In the genomic region with DNA sequence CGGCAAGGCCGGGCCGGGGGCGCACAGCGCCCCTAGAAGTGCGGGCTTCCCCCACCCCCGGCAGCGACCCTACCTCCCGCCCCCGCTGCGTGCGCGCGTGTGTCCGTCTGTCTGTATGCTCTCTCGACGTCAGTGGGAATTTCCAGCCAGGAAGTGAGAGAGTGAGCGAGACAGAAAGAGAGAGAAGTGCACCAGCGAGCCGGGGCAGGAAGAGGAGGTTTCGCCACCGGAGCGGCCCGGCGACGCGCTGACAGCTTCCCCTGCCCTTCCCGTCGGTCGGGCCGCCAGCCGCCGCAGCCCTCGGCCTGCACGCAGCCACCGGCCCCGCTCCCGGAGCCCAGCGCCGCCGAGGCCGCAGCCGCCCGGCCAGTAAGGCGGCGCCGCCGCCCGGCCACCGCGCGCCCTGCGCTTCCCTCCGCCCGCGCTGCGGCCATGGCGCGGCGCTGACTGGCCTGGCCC, we compare ENCODE assay signal across 8 cellular contexts. TPM values are rescaled to one million over a fixed set of nuclear protein-coding genes. Genes with fewer than 3 reads are reported as not detected.
A peak's percentile ranks its signal among the peaks of the same experiment; 100 is the strongest.
DNase-seq lines count a peak whose midpoint lies in the region; ATAC-seq, FAIRE-seq and TF ChIP-seq lines count a peak whose summit lies in the region.

A gene with protein sequence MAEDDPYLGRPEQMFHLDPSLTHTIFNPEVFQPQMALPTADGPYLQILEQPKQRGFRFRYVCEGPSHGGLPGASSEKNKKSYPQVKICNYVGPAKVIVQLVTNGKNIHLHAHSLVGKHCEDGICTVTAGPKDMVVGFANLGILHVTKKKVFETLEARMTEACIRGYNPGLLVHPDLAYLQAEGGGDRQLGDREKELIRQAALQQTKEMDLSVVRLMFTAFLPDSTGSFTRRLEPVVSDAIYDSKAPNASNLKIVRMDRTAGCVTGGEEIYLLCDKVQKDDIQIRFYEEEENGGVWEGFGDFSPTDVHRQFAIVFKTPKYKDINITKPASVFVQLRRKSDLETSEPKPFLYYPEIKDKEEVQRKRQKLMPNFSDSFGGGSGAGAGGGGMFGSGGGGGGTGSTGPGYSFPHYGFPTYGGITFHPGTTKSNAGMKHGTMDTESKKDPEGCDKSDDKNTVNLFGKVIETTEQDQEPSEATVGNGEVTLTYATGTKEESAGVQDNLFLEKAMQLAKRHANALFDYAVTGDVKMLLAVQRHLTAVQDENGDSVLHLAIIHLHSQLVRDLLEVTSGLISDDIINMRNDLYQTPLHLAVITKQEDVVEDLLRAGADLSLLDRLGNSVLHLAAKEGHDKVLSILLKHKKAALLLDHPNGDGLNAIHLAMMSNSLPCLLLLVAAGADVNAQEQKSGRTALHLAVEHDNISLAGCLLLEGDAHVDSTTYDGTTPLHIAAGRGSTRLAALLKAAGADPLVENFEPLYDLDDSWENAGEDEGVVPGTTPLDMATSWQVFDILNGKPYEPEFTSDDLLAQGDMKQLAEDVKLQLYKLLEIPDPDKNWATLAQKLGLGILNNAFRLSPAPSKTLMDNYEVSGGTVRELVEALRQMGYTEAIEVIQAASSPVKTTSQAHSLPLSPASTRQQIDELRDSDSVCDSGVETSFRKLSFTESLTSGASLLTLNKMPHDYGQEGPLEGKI (plus strand): TSS at position 184 of the 459 bp plus-strand sequence. CDS start 24,160 bp downstream, outside the sequence.

- TF ChIP-seq CTCF in glutamatergic neuron (IDR thresholded peaks at IDR 0.05; ENCODE audit: partially characterized antibody, unreplicated experiment): no peak
- TF ChIP-seq CTCF in pancreas (IDR thresholded peaks at IDR 0.05): no peak
- no peak for TF ChIP-seq CTCF in tibial artery (IDR thresholded peaks at IDR 0.05)

- H3K4me3 ChIP-seq in CD4-positive, alpha-beta memory T cell (ENCODE audit: low read length in 2 of 2): peak within 1 kb of the TSS; percentile 88 to 97
- H3K4me3 ChIP-seq in pancreas (peak within 1 kb of the TSS; percentile 77 to 84 (median 80)), tibial artery (peak within 1 kb of the TSS; percentile 89 to 93)

- peaks cover 40% of the 10 kb centered on the region for H3K4me1 ChIP-seq in CD4-positive, alpha-beta memory T cell (ENCODE audit: insufficient read depth, low read length)
- H3K4me1 ChIP-seq in pancreas (peaks cover 10 to 29% (median 27%) of the 10 kb centered on the region in 3 donors), tibial artery (peaks cover 0 to 40% (median 15%) of the 10 kb centered on the region in 4 donors)

- no peaks in the 10 kb centered on the region for H3K27me3 ChIP-seq in CD4-positive, alpha-beta memory T cell (ENCODE audit: insufficient read depth, low read length)
- no peaks in the 10 kb centered on the region for H3K27me3 ChIP-seq in pancreas
- no peaks in the 10 kb centered on the region for H3K27me3 ChIP-seq in tibial artery

- no peak for FAIRE-seq in pancreas (lab: Jason Lieb, UNC)

- POLR2A ChIA-PET in CD4-positive, alpha-beta memory T cell (lab: Charles Lee; ENCODE audit: partially characterized antibody): interaction anchor here (0.7 to 4.5 kb wide), 25 partner anchors 15 to 368 kb away, joined by 3 to 50 read pairs (median 4); a partner anchor contains a TSS

- H3K36me3 Mint-ChIP-seq in CD4-positive, alpha-beta memory T cell: peaks cover 0 to 28% of the 10 kb centered on the region in 2 donors
- H3K36me3 Mint-ChIP-seq in activated naive CD4-positive, alpha-beta T cell treated with anti-CD3 and anti-CD28 coated beads, Interleukin-2, amount 10 ng/mL, durations not matched to agents 7 days and 5 days: peaks cover 26% of the 10 kb centered on the region
- no peaks in the 10 kb centered on the region for H3K36me3 Mint-ChIP-seq in glutamatergic neuron (ENCODE audit: unreplicated experiment)

- peak within 1 kb of the TSS; percentile 97 to 100 (median 98) for H3K27ac Mint-ChIP-seq in CD4-positive, alpha-beta memory T cell
- H3K27ac Mint-ChIP-seq in activated naive CD4-positive, alpha-beta T cell treated with anti-CD3 and anti-CD28 coated beads, Interleukin-2, amount 10 ng/mL, durations not matched to agents 7 days and 5 days: peak within 1 kb of the TSS; percentile 94
- no peak within 1 kb of the TSS for H3K27ac Mint-ChIP-seq in glutamatergic neuron (ENCODE audit: unreplicated experiment)

- 0 to 1% methylated on average over 18 to 60 of the region's 60 CpGs for WGBS in pancreas, 2 donors

- in situ Hi-C loops in SK-MEL-5 (cut with HindIII; ENCODE audit: low pct_unique_long_range_greater_than_20kb, low sequenced_read_pairs): no loop called here

- H3K4me1 Mint-ChIP-seq in CD4-positive, alpha-beta memory T cell: peaks cover 18 to 39% (median 27%) of the 10 kb centered on the region in 4 donors
- H3K4me1 Mint-ChIP-seq in activated naive CD4-positive, alpha-beta T cell treated with anti-CD3 and anti-CD28 coated beads, Interleukin-2, amount 10 ng/mL, durations not matched to agents 7 days and 5 days: peaks cover 27% of the 10 kb centered on the region
- H3K4me1 Mint-ChIP-seq in glutamatergic neuron (ENCODE audit: low read depth, unreplicated experiment): peaks cover 6% of the 10 kb centered on the region

- no peaks in the 10 kb centered on the region for H3K27me3 Mint-ChIP-seq in CD4-positive, alpha-beta memory T cell
- no peaks in the 10 kb centered on the region for H3K27me3 Mint-ChIP-seq in activated naive CD4-positive, alpha-beta T cell treated with anti-CD3 and anti-CD28 coated beads, Interleukin-2, amount 10 ng/mL, durations not matched to agents 7 days and 5 days
- peaks cover 4% of the 10 kb centered on the region for H3K27me3 Mint-ChIP-seq in glutamatergic neuron (ENCODE audit: unreplicated experiment)

- CTCF ChIA-PET in CD4-positive, alpha-beta memory T cell (lab: Charles Lee; ENCODE audit: partially characterized antibody): interaction anchor here (0.9 to 1.9 kb wide), 6 partner anchors 10 to 72 kb away, joined by 3 to 9 read pairs (median 4); no protein-coding TSS in a partner anchor
- CTCF ChIA-PET in activated naive CD4-positive, alpha-beta T cell treated with anti-CD3 and anti-CD28 coated beads, Interleukin-2, amount 10 ng/mL, durations not matched to agents 7 days and 5 days (lab: Charles Lee): interaction anchor here (1.0 to 4.0 kb wide), 4 partner anchors 15 to 78 kb away, joined by 3 to 17 read pairs (median 4); no protein-coding TSS in a partner anchor

- DNase-seq in CD4-positive, alpha-beta memory T cell: peak; percentile 83 to 95 (median 88)
- DNase-seq in SK-MEL-5 (ENCODE audit: low read depth, low spot score): peak; percentile 64
- DNase-seq in activated naive CD4-positive, alpha-beta T cell treated with anti-CD3 and anti-CD28 coated beads, Interleukin-2, amount 10 ng/mL, durations not matched to agents 7 days and 5 days: peak; percentile 86
- no peak for DNase-seq in glutamatergic neuron
- DNase-seq in pancreas: peak in 5 of 6 donors; percentile 63 to 80 (median 74)
- DNase-seq in tibial artery: peak; percentile 79 to 80

- no peaks in the 10 kb centered on the region for H3K36me3 ChIP-seq in CD4-positive, alpha-beta memory T cell (ENCODE audit: insufficient read depth, low read length)
- H3K36me3 ChIP-seq in pancreas (no peaks in the 10 kb centered on the region), tibial artery (no peaks in the 10 kb centered on the region)

- no peaks in the 10 kb centered on the region for H3K9me3 ChIP-seq in CD4-positive, alpha-beta memory T cell (ENCODE audit: control insufficient read depth in 1 of 2, low read length in 2 of 2)
- H3K9me3 ChIP-seq in pancreas (no peaks in the 10 kb centered on the region), tibial artery (no peaks in the 10 kb centered on the region)

- intact Hi-C loops in CD4-positive, alpha-beta memory T cell (cut with micrococcal nuclease): loop anchor here (1.0 to 10.0 kb wide), 7 partner anchors 52 to 508 kb away; a partner anchor contains a TSS
- intact Hi-C loops in pancreas (cut with DNase I) (no loop called here), tibial artery (cut with DNase I; ENCODE audit: low total_unique reads) (no loop called here)

- peak; percentile 52 for ATAC-seq in GM19372 (IDR thresholded peaks at IDR 0.05; ENCODE audit: low read depth, unreplicated experiment)
- peak; percentile 54 for ATAC-seq in HG03521 (IDR thresholded peaks at IDR 0.05; ENCODE audit: unreplicated experiment)
- peak; percentile 47 to 76 (median 56) for ATAC-seq in pancreas

- peak within 1 kb of the TSS; percentile 91 to 98 (median 94) for H3K4me3 Mint-ChIP-seq in CD4-positive, alpha-beta memory T cell
- peak within 1 kb of the TSS; percentile 93 for H3K4me3 Mint-ChIP-seq in activated naive CD4-positive, alpha-beta T cell treated with anti-CD3 and anti-CD28 coated beads, Interleukin-2, amount 10 ng/mL, durations not matched to agents 7 days and 5 days
- H3K4me3 Mint-ChIP-seq in glutamatergic neuron (ENCODE audit: unreplicated experiment): peak within 1 kb of the TSS; percentile 92

- peaks cover 0 to 4% (median 0%) of the 10 kb centered on the region in 8 donors for H3K9me3 Mint-ChIP-seq in CD4-positive, alpha-beta memory T cell
- H3K9me3 Mint-ChIP-seq in activated naive CD4-positive, alpha-beta T cell treated with anti-CD3 and anti-CD28 coated beads, Interleukin-2, amount 10 ng/mL, durations not matched to agents 7 days and 5 days: peaks cover 2% of the 10 kb centered on the region
- peaks cover 3% of the 10 kb centered on the region for H3K9me3 Mint-ChIP-seq in glutamatergic neuron (ENCODE audit: unreplicated experiment)

- peak within 1 kb of the TSS; percentile 100 for H3K27ac ChIP-seq in CD4-positive, alpha-beta memory T cell (ENCODE audit: low read depth, low read length)
- peak within 1 kb of the TSS; percentile 96 to 99 (median 98) for H3K27ac ChIP-seq in pancreas
- H3K27ac ChIP-seq in tibial artery: peak within 1 kb of the TSS; percentile 95 to 99

RNA-seq across cellular contexts. Expression of the gene that starts here (rescaled TPM):
- total RNA-seq in CD4-positive, alpha-beta memory T cell: 10 to 100 TPM; 79.8 to 84.9 TPM
- 10 to 100 TPM; 16.6 to 61.9 TPM for polyA plus RNA-seq in CD4-positive, alpha-beta memory T cell
- 26.0 and 30.3 TPM in 2 replicates for total RNA-seq in SK-MEL-5 (2014; rRNA removed; shearing (Covaris generic))
- 26.1 and 35.1 TPM in 2 replicates for polyA plus RNA-seq in SK-MEL-5 (2015; cell fraction: cytosol; rRNA removed)
- polyA plus RNA-seq in SK-MEL-5 (2015; cell fraction: nucleus; rRNA removed): 17.2 and 19.8 TPM in 2 replicates
- total RNA-seq in glutamatergic neuron (ENCODE audit: unreplicated experiment): 3.2 TPM
- 10 to 100 TPM; 11.5 to 33.5 (median 16.3) TPM for total RNA-seq in pancreas
- polyA plus RNA-seq in pancreas: 10 to 100 TPM in 1 of 2 donors, 1 to 10 TPM in 1; 7.0 to 10.8 TPM
